8 cellular contexts compared by ENCODE assay signal in genomic region chr3:32414527-32415202, GRCh38. TPM values are rescaled to one million over a fixed set of nuclear protein-coding genes. Genes with fewer than 3 reads are reported as not detected.
A peak's percentile ranks its signal among the peaks of the same experiment; 100 is the strongest.
DNase-seq lines count a peak whose midpoint lies in the region; ATAC-seq lines count a peak whose summit lies in the region.

No MANE protein-coding gene starts in this region.

- no peaks in the 10 kb centered on the region for H3K9me3 Mint-ChIP-seq in central memory CD8-positive, alpha-beta T cell

- ATAC-seq in GM19351 (IDR thresholded peaks at IDR 0.05; ENCODE audit: unreplicated experiment) (peak; percentile 62), HG03457 (IDR thresholded peaks at IDR 0.05; ENCODE audit: unreplicated experiment) (no peak)
- peak; percentile 96 for ATAC-seq in central memory CD8-positive, alpha-beta T cell (replicated peaks; ENCODE audit: extremely low read depth, poor library complexity, severe bottlenecking)

- peaks cover 61% of the 10 kb centered on the region for H3K4me1 Mint-ChIP-seq in central memory CD8-positive, alpha-beta T cell

- DNase-seq in HT1080 (ENCODE audit: low read depth) (peak; percentile 90), pons (ENCODE audit: low spot score) (peak; percentile 42), KG1 (lab: John Stamatoyannopoulos, UW) (no peak), COLO668 (lab: John Stamatoyannopoulos, UW; ENCODE audit: unreplicated experiment) (no peak), HPDE6-E6E7 (ENCODE audit: extremely low spot score) (no peak)
- DNase-seq in central memory CD8-positive, alpha-beta T cell (ENCODE audit: low spot score in 2 of 2), result no peak

- no peaks in the 10 kb centered on the region for H3K27me3 Mint-ChIP-seq in central memory CD8-positive, alpha-beta T cell

- H3K36me3 Mint-ChIP-seq in central memory CD8-positive, alpha-beta T cell (ENCODE audit: insufficient read depth), result peaks cover 5% of the 10 kb centered on the region

- peak overlapping the region; percentile 62 for H3K4me3 Mint-ChIP-seq in central memory CD8-positive, alpha-beta T cell

- H3K27ac Mint-ChIP-seq in central memory CD8-positive, alpha-beta T cell (ENCODE audit: low read depth), result peak overlapping the region; percentile 66

RNA-seq across cellular contexts. Expression of gene CMTM7, which starts 23.0 kb away (rescaled TPM):
- 39.2 and 57.9 TPM in 2 replicates for total RNA-seq in HT1080 (2014; rRNA removed; shearing (Covaris generic))
- 146 and 165 TPM in 2 replicates for polyA plus RNA-seq in HT1080 (2015; cell fraction: cytosol; rRNA removed)
- 79.1 and 84.8 TPM in 2 replicates for polyA plus RNA-seq in HT1080 (2015; cell fraction: nucleus; rRNA removed)

Comparison
In these comparisons a context has a peak if more than half of its experiments do, and no peak if none do; other contexts are left out.
1. DNase-seq: peak in HT1080 (single experiment) and pons (single experiment); none in central memory CD8-positive, alpha-beta T cell (0 of 2), KG1 (single experiment), COLO668 (single experiment) and HPDE6-E6E7 (single experiment).